In genomic region chr1:12019858-12020509, GRCh38 we compare ENCODE assay signal across 8 cellular contexts. TPM values are rescaled to one million over a fixed set of nuclear protein-coding genes. Genes with fewer than 3 reads are reported as not detected.
DNase-seq lines count a peak whose midpoint lies in the region; ATAC-seq and TF ChIP-seq lines count a peak whose summit lies in the region.

No MANE protein-coding gene starts in this region.

- H3K27me3 ChIP-seq in fibroblast of lung (ENCODE audit: control insufficient read depth, insufficient read depth, low read length) (no peaks in the 10 kb centered on the region), neutrophil (no peaks in the 10 kb centered on the region)

- H3K4me3 ChIP-seq in fibroblast of lung (replicated peaks in 1 of 4; ENCODE audit: control extremely low read depth in 1 of 4, insufficient read depth in 1 of 4, low read depth in 3 of 4, low read length in 4 of 4), result peak overlapping the region; percentile 67 to 93 (median 82)
- peak overlapping the region; percentile 84 to 95 for H3K4me3 ChIP-seq in neutrophil (ENCODE audit: low read depth in 1 of 2, low read length in 1 of 2)

- TF ChIP-seq CTCF in fibroblast of lung (conservative IDR thresholded peaks at IDR 0.05 in 1 of 2, IDR thresholded peaks at IDR 0.05 in 1 of 2; ENCODE audit: low read depth in 1 of 2, low read length in 2 of 2) (no peak), neutrophil (IDR thresholded peaks at IDR 0.05) (no peak)

- H3K36me3 ChIP-seq in fibroblast of lung (ENCODE audit: control insufficient read depth, insufficient read depth, low read length), result peaks cover 14% of the 10 kb centered on the region
- H3K36me3 ChIP-seq in neutrophil, result peaks cover 35% of the 10 kb centered on the region

- peak overlapping the region; percentile 93 for H3K4me2 ChIP-seq in fibroblast of lung (ENCODE audit: extremely low read depth, insufficient read depth, low read length)

- H3K9ac ChIP-seq in fibroblast of lung (ENCODE audit: insufficient read depth, low read length), result peak overlapping the region; percentile 75

- peak overlapping the region; percentile 76 for H2AFZ ChIP-seq in fibroblast of lung (ENCODE audit: low read length)

- H4K20me1 ChIP-seq in fibroblast of lung (ENCODE audit: control insufficient read depth, extremely low read depth, insufficient read depth, low read length), result no peaks in the 10 kb centered on the region

- H3K79me2 ChIP-seq in fibroblast of lung (ENCODE audit: control insufficient read depth, insufficient read depth, low read length), result peaks cover 8% of the 10 kb centered on the region

- H3K4me1 ChIP-seq in fibroblast of lung (ENCODE audit: control insufficient read depth, extremely low read depth, insufficient read depth, low read length) (no peaks in the 10 kb centered on the region), neutrophil (ENCODE audit: control insufficient read depth in 1 of 2, insufficient read depth in 1 of 2, low read depth in 1 of 2, low read length in 1 of 2) (peaks cover 16 to 20% of the 10 kb centered on the region in 2 experiments)

- DNase-seq in activated CD8-positive, alpha-beta memory T cell treated with anti-CD3 and anti-CD28 coated beads, Interleukin-2, amount 50 U/mL, for 4 hours, result peak; percentile 24
- DNase-seq in activated CD8-positive, alpha-beta memory T cell treated with anti-CD3 and anti-CD28 coated beads for 24 hours, result no peak
- DNase-seq in SKM-1 treated with dmso at 0.1 percent for 144 hours (lab: John Stamatoyannopoulos, UW; ENCODE audit: unreplicated experiment) (peak; percentile 76), fibroblast of lung (ENCODE audit: low read depth in 2 of 2) (peak in 1 of 2 donors; percentile 11), COLO668 (lab: John Stamatoyannopoulos, UW; ENCODE audit: unreplicated experiment) (no peak), NK-92 (lab: John Stamatoyannopoulos, UW; ENCODE audit: unreplicated experiment) (no peak)

- H3K9me3 ChIP-seq in fibroblast of lung (ENCODE audit: control insufficient read depth, insufficient read depth, low read depth, low read length) (no peaks in the 10 kb centered on the region), neutrophil (no peaks in the 10 kb centered on the region)

- H3K27ac ChIP-seq in fibroblast of lung (ENCODE audit: insufficient read depth, low read length), result peak overlapping the region; percentile 63
- H3K27ac ChIP-seq in neutrophil, result peak overlapping the region; percentile 91

- ATAC-seq in GM18520 (IDR thresholded peaks at IDR 0.05; ENCODE audit: unreplicated experiment), result no peak

RNA-seq across cellular contexts. Expression of gene MIIP, which starts 0.7 kb away (rescaled TPM):
- 27.1 and 28.8 TPM in 2 replicates for total RNA-seq in fibroblast of lung
- 5.2 and 7.1 TPM in 2 replicates for polyA plus RNA-seq in fibroblast of lung
- 9.7 and 16.4 TPM in 2 replicates for polyA plus RNA-seq in fibroblast of lung (2012)
- polyA minus RNA-seq in fibroblast of lung (ENCODE audit: low replicate concordance), result 14.1 and 18.2 TPM in 2 replicates

RNA-seq across cellular contexts. Expression of gene MFN2, which starts 39.7 kb away (rescaled TPM):
- total RNA-seq in fibroblast of lung, result 40.8 and 52.5 TPM in 2 replicates
- 50.6 and 68.7 TPM in 2 replicates for polyA plus RNA-seq in fibroblast of lung
- 70.7 and 79.3 TPM in 2 replicates for polyA plus RNA-seq in fibroblast of lung (2012)
- 106 and 147 TPM in 2 replicates for polyA minus RNA-seq in fibroblast of lung (ENCODE audit: low replicate concordance)

RNA-seq across cellular contexts. Expression of gene TNFRSF8, which starts 43.1 kb away (rescaled TPM):
- 0.26 TPM in 1 of 2 replicates, not detected in the other for total RNA-seq in fibroblast of lung
- polyA plus RNA-seq in fibroblast of lung, result 0.05 and 0.15 TPM in 2 replicates
- 0.36 TPM in 1 of 2 replicates, not detected in the other for polyA plus RNA-seq in fibroblast of lung (2012)
- 1.1 TPM in 1 of 2 replicates, not detected in the other for polyA minus RNA-seq in fibroblast of lung (ENCODE audit: low replicate concordance)

Comparison
In these comparisons a context has a peak if more than half of its experiments do, and no peak if none do; other contexts are left out.
1. DNase-seq: peak in activated CD8-positive, alpha-beta memory T cell treated with anti-CD3 and anti-CD28 coated beads, Interleukin-2, amount 50 U/mL, for 4 hours (single experiment) and SKM-1 treated with dmso at 0.1 percent for 144 hours (single experiment); none in activated CD8-positive, alpha-beta memory T cell treated with anti-CD3 and anti-CD28 coated beads for 24 hours (single experiment), COLO668 (single experiment) and NK-92 (single experiment).